In genomic region chr16:1613240-1613639, GRCh38 we compare ENCODE assay signal across 8 cellular contexts. TPM values are rescaled to one million over a fixed set of nuclear protein-coding genes. Genes with fewer than 3 reads are reported as not detected.
DNase-seq lines count a peak whose midpoint lies in the region; ATAC-seq and TF ChIP-seq lines count a peak whose summit lies in the region.

No MANE protein-coding gene starts in this region.

- peaks cover 12% of the 10 kb centered on the region for H4K20me1 ChIP-seq in PC-9 (ENCODE audit: insufficient read depth)

- H3K36me3 ChIP-seq in PC-9 (ENCODE audit: low read depth) (peaks cover 16% of the 10 kb centered on the region; the same call in 1 of the 2 replicates), duodenal mucosa (ENCODE audit: control insufficient read depth in 1 of 2, insufficient read depth in 2 of 2, low read length in 2 of 2) (peaks cover 7 to 17% of the 10 kb centered on the region in 2 donors)

- peak overlapping the region; percentile 6; the same call in 1 of the 2 replicates for H3K27ac ChIP-seq in PC-9
- no peak overlapping the region for H3K27ac ChIP-seq in duodenal mucosa (ENCODE audit: low read depth, low read length)

- H3K9me3 ChIP-seq in PC-9 (ENCODE audit: insufficient read depth, low read depth): no peaks in the 10 kb centered on the region
- H3K9me3 ChIP-seq in duodenal mucosa (ENCODE audit: control insufficient read depth in 1 of 2, low read length in 2 of 2): no peaks in the 10 kb centered on the region

- no peaks in the 10 kb centered on the region for H3K9me2 ChIP-seq in PC-9 (ENCODE audit: insufficient read depth)

- intact Hi-C loops in PC-9 (cut with micrococcal nuclease; ENCODE audit: unreplicated experiment): loop anchor here (5.0 kb wide), 6 partner anchors 71 to 281 kb away; partner anchors contain the start of genes BAIAP3, CLCN7 and TELO2

- peak overlapping the region; percentile 98 for H3K4me3 ChIP-seq in PC-9
- peak overlapping the region; percentile 66 to 83 for H3K4me3 ChIP-seq in duodenal mucosa (ENCODE audit: low read depth in 1 of 2, low read length in 2 of 2)

- H2AFZ ChIP-seq in PC-9: peak overlapping the region; percentile 55

- H3K36me3 Mint-ChIP-seq in neural crest cell (ENCODE audit: low read depth): peaks cover 2% of the 10 kb centered on the region

- BruUV-seq in PC-9 (replicated peaks; lab: Mats Ljungman, UMichigan): TSS peak; percentile 1

- POLR2A ChIA-PET in PC-9 (lab: Charles Lee; ENCODE audit: unreplicated experiment): no interaction called here

- H3K4me3 Mint-ChIP-seq in neural crest cell: peak overlapping the region; percentile 93

- H3K4me2 ChIP-seq in PC-9: peak overlapping the region; percentile 100

- DNase-seq in DMS53 (lab: John Stamatoyannopoulos, UW) (peak; percentile 23), DMS53 treated with DMSO at 0.1 percent for 48 hours (lab: John Stamatoyannopoulos, UW; ENCODE audit: unreplicated experiment) (no peak), PC-9 (no peak), neural crest cell (ENCODE audit: low read depth, low spot score) (no peak), NCI-H2081 treated with DMSO at 0.1 percent for 48 hours (lab: John Stamatoyannopoulos, UW) (no peak), dedifferentiated amniotic fluid mesenchymal stem cell (ENCODE audit: extremely low spot score) (no peak)

- no peak for TF ChIP-seq CTCF in PC-9 (conservative IDR thresholded peaks at IDR 0.05)
- no peak for TF ChIP-seq CTCF in neural crest cell (conservative IDR thresholded peaks at IDR 0.05)

- H3K27me3 ChIP-seq in PC-9 (ENCODE audit: insufficient read depth, low read depth) (no peaks in the 10 kb centered on the region), duodenal mucosa (ENCODE audit: control insufficient read depth in 1 of 2, insufficient read depth in 2 of 2, low read length in 2 of 2) (no peaks in the 10 kb centered on the region)

- H3K27me3 Mint-ChIP-seq in neural crest cell (ENCODE audit: low read depth): peaks cover 11% of the 10 kb centered on the region

- peak overlapping the region; percentile 56 to 71 for H3K9ac ChIP-seq in duodenal mucosa (ENCODE audit: low read depth in 1 of 2, low read length in 2 of 2)

- CTCF ChIA-PET in PC-9 (lab: Charles Lee): no interaction called here

- H3K4me1 ChIP-seq in PC-9 (replicated peaks; ENCODE audit: insufficient read depth) (peaks cover 25% of the 10 kb centered on the region), duodenal mucosa (ENCODE audit: control insufficient read depth in 1 of 2, insufficient read depth in 2 of 2, low read length in 2 of 2) (peaks cover 23 to 38% of the 10 kb centered on the region in 2 donors)

- H3K27ac Mint-ChIP-seq in neural crest cell (ENCODE audit: unreplicated experiment): no peak overlapping the region

- H3K9me3 Mint-ChIP-seq in neural crest cell: peaks cover 2% of the 10 kb centered on the region

- no peak for ATAC-seq in GM18867 (IDR thresholded peaks at IDR 0.05; ENCODE audit: unreplicated experiment)

- peaks cover 42% of the 10 kb centered on the region for H3K4me1 Mint-ChIP-seq in neural crest cell

- H3K79me2 ChIP-seq in PC-9 (ENCODE audit: low read depth): peaks cover 60% of the 10 kb centered on the region

- H3F3A ChIP-seq in PC-9 (ENCODE audit: insufficient read depth, low read depth): peaks cover 37% of the 10 kb centered on the region

RNA-seq across cellular contexts. Expression of gene CRAMP1, which starts 1.1 kb away (rescaled TPM):
- total RNA-seq in PC-9 (2021) (19.3 and 22.7 TPM in 2 replicates), neural crest cell (38.3 TPM in 2 replicates)

RNA-seq across cellular contexts. Expression of gene IFT140, which starts 1.4 kb away (rescaled TPM):
- total RNA-seq in PC-9 (2021): 43.8 and 47.6 TPM in 2 replicates
- total RNA-seq in neural crest cell: 43.3 and 45.8 TPM in 2 replicates
